Comparison of ENCODE assay signal across 15 cellular contexts in the genomic region with DNA sequence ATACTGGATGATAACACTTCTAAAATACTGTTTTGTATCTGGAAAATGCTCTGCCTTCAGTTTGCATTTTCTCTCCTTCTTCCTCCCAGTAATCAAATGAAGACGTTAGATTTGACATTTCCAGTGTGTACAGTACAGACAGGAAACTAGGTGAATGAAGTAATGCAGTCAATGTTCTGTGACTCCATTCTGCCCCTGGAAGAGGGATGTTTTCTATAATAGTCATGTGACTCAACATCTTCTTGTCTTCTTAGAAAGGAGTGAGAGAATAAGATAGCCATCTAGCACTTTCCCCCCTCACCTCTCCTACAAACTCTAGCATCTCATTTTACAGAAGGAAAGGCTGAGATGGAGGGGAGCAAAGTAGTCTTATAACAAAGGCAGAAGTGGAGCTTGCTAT.
DNase-seq lines count a peak whose midpoint lies in the region; ATAC-seq and TF ChIP-seq lines count a peak whose summit lies in the region.
"Had no signal": no experiment of that assay in that cellular context is flagged by ENCODE, and none has a peak within 500 bp of the region (broad histone marks: within the 10 kb centered on the region; RNA-seq: fewer than 3 reads in every experiment).

No MANE protein-coding gene starts in this region.

- WGBS in thyroid gland, 2 donors, result 38 to 40% methylated on average over 1 of the region's 1 CpG

- DNase-seq in GM03348 (ENCODE audit: low spot score) (peak; percentile 9), amniotic epithelial cell (ENCODE audit: low read depth) (peak; percentile 48), lower lobe of right lung (no peak), thyroid gland (no peak), nucleus accumbens (lab: John Stamatoyannopoulos, UW) (no peak), islet precursor cell (no peak)
- DNase-seq: activated CD4-positive, CD25-positive, alpha-beta regulatory T cell treated with anti-CD3 and anti-CD28 coated beads, Interleukin-2, amount 50 U/mL, for 72 hours; activated CD8-positive, alpha-beta memory T cell treated with anti-CD3 and anti-CD28 coated beads, Interleukin-2, amount 50 U/mL, for 48 hours; caudate nucleus; DMS79; GOT3; naive thymus-derived CD8-positive, alpha-beta T cell; T-helper 17 cell; trophoblast cell had no signal

- intact Hi-C loops in lower lobe of right lung (cut with DNase I), result no loop called here
- intact Hi-C loops in thyroid gland (cut with DNase I), result no loop called here

- ATAC-seq in lower lobe of right lung, result no peak
- no peak for ATAC-seq in HG03196 (IDR thresholded peaks at IDR 0.05; ENCODE audit: unreplicated experiment)
- ATAC-seq: naive thymus-derived CD8-positive, alpha-beta T cell; T-helper 17 cell had no signal

- H3K9me3 ChIP-seq in lower lobe of right lung, result no peaks in the 10 kb centered on the region
- H3K9me3 ChIP-seq in thyroid gland, result no peaks in the 10 kb centered on the region

- no peaks in the 10 kb centered on the region for H3K36me3 ChIP-seq in lower lobe of right lung
- H3K36me3 ChIP-seq in thyroid gland, result no peaks in the 10 kb centered on the region

- TF ChIP-seq POLR2A in thyroid gland (IDR thresholded peaks at IDR 0.05), result no peak

- no peak overlapping the region for H3K4me3 ChIP-seq in lower lobe of right lung
- H3K4me3 ChIP-seq in thyroid gland (replicated peaks in 1 of 3), result no peak overlapping the region

- H3K27me3 ChIP-seq in lower lobe of right lung (ENCODE audit: low read depth) (no peaks in the 10 kb centered on the region), thyroid gland (no peaks in the 10 kb centered on the region)

- TF ChIP-seq CTCF in lower lobe of right lung (IDR thresholded peaks at IDR 0.05) (no peak), thyroid gland (IDR thresholded peaks at IDR 0.05) (no peak)

- H3K4me1 ChIP-seq in lower lobe of right lung (peaks cover 35% of the 10 kb centered on the region), thyroid gland (peaks cover 16 to 37% of the 10 kb centered on the region in 2 donors)

- H3K27ac ChIP-seq in lower lobe of right lung (peak overlapping the region; percentile 46), thyroid gland (peak overlapping the region in 2 of 3 donors; percentile 55 to 57)

Comparison
In these comparisons a context has a peak if more than half of its experiments do, and no peak if none do; other contexts are left out.
1. DNase-seq: peak in GM03348 (single experiment) and amniotic epithelial cell (single experiment); none in lower lobe of right lung (single experiment), thyroid gland (0 of 2), nucleus accumbens (0 of 56) and islet precursor cell (single experiment).